23 cellular contexts compared by ENCODE assay signal in genomic region chr7:147535619-147536200, GRCh38.
DNase-seq lines count a peak whose midpoint lies in the region; ATAC-seq and TF ChIP-seq lines count a peak whose summit lies in the region.
"Had no signal": no experiment of that assay in that cellular context is flagged by ENCODE, and none has a peak within 500 bp of the region (broad histone marks: within the 10 kb centered on the region; RNA-seq: fewer than 3 reads in every experiment).

No MANE protein-coding gene starts in this region.

- no peaks in the 10 kb centered on the region for H3K79me2 ChIP-seq in PC-3 (ENCODE audit: low read length)

- H3K9me3 Mint-ChIP-seq in T-helper 2 cell treated with Interferon-gamma antibody and Interleukin-4, amounts not matched to agents 5 μg/mL and 100 μg/mL, for 36 hours = peaks cover 10% of the 10 kb centered on the region

- no peaks in the 10 kb centered on the region for H3F3A ChIP-seq in PC-3 (ENCODE audit: low read length, unreplicated experiment)

- POLR2A ChIA-PET in PC-3 (lab: Charles Lee; ENCODE audit: unreplicated experiment) = no interaction called here

- 0 out of 2 replicates have a peak overlapping the region, but pooled peaks have one; percentile 6 for H3K27ac ChIP-seq in PC-3 (ENCODE audit: low read length)
- H3K27ac ChIP-seq: BLaER1, cardiac muscle cell, VCaP had no signal

- intact Hi-C loops in PC-3 (cut with micrococcal nuclease) = no loop called here

- BruUV-seq in PC-3 (replicated peaks; lab: Mats Ljungman, UMichigan) = no TSS peak

- no peaks in the 10 kb centered on the region for H4K20me1 ChIP-seq in PC-3 (ENCODE audit: low read length)
- H4K20me1 ChIP-seq: BLaER1 had no signal

- TF ChIP-seq CTCF in PC-3 (conservative IDR thresholded peaks at IDR 0.05; ENCODE audit: low read depth, low read length) = no peak
- no peak for TF ChIP-seq CTCF in fibroblast of mammary gland (conservative IDR thresholded peaks at IDR 0.05; ENCODE audit: control insufficient read depth, insufficient read depth, low read depth, low read length)
- no peak for TF ChIP-seq CTCF in retinal pigment epithelial cell (conservative IDR thresholded peaks at IDR 0.05; ENCODE audit: low read depth, low read length)

- no peak overlapping the region for H3K9ac ChIP-seq in PC-3 (ENCODE audit: low read length)
- H3K9ac ChIP-seq: BLaER1 had no signal

- no peaks in the 10 kb centered on the region for H3K27me3 Mint-ChIP-seq in T-helper 2 cell treated with Interferon-gamma antibody and Interleukin-4, amounts not matched to agents 5 μg/mL and 100 μg/mL, for 36 hours (ENCODE audit: low read depth)
- H3K27me3 Mint-ChIP-seq: activated CD4-positive, alpha-beta memory T cell treated with anti-CD3 and anti-CD28 coated beads for 36 hours; activated naive CD4-positive, alpha-beta T cell treated with anti-CD3 and anti-CD28 coated beads, Interleukin-2, amount 50 U/mL, for 24 hours; IgD-negative memory B cell; naive B cell; progenitor cell of endocrine pancreas; stimulated activated naive CD8-positive, alpha-beta T cell treated with anti-CD3 and anti-CD28 coated beads, Interleukin-15, amount 100 ng/mL, for 72 hours had no signal

- no peaks in the 10 kb centered on the region for H3K9me2 ChIP-seq in PC-3 (replicated peaks; ENCODE audit: low read length)

- H3K27me3 ChIP-seq in PC-3 (ENCODE audit: low read length) = no peaks in the 10 kb centered on the region
- H3K27me3 ChIP-seq: BLaER1, cardiac muscle cell had no signal

- no peak overlapping the region for H3K4me2 ChIP-seq in PC-3 (ENCODE audit: low read length)
- H3K4me2 ChIP-seq: BLaER1 had no signal

- no peaks in the 10 kb centered on the region for H3K36me3 Mint-ChIP-seq in T-helper 2 cell treated with Interferon-gamma antibody and Interleukin-4, amounts not matched to agents 5 μg/mL and 100 μg/mL, for 36 hours (ENCODE audit: low read depth)
- H3K36me3 Mint-ChIP-seq: activated CD4-positive, alpha-beta memory T cell treated with anti-CD3 and anti-CD28 coated beads for 36 hours; activated naive CD4-positive, alpha-beta T cell treated with anti-CD3 and anti-CD28 coated beads, Interleukin-2, amount 50 U/mL, for 24 hours; IgD-negative memory B cell; naive B cell had no signal

- peak; percentile 48 for DNase-seq in AG20443 (ENCODE audit: low spot score)
- peak; percentile 47 for DNase-seq in PC-3
- DNase-seq in fibroblast of mammary gland (ENCODE audit: low read depth) = peak; percentile 70
- peak; percentile 49 for DNase-seq in retinal pigment epithelial cell (ENCODE audit: low read depth)
- no peak for DNase-seq in T-helper 2 cell treated with Interferon-gamma antibody and Interleukin-4, amounts not matched to agents 5 μg/mL and 100 μg/mL, for 36 hours (ENCODE audit: low spot score)
- DNase-seq: activated CD4-positive, alpha-beta memory T cell treated with anti-CD3 and anti-CD28 coated beads for 36 hours; activated T-cell treated with anti-CD3 and anti-CD28 coated beads, Interleukin-2, amount 50 U/mL, for 4 hours; DMS 273 treated with DMSO at 0.1 percent for 48 hours; effector CD4-positive, alpha-beta T cell; foreskin melanocyte; naive B cell; NCI-H1048; stimulated activated naive CD8-positive, alpha-beta T cell treated with anti-CD3 and anti-CD28 coated beads, Interleukin-15, amount 100 ng/mL, for 72 hours had no signal

- H3K4me1 Mint-ChIP-seq in T-helper 2 cell treated with Interferon-gamma antibody and Interleukin-4, amounts not matched to agents 5 μg/mL and 100 μg/mL, for 36 hours (ENCODE audit: low read depth) = no peaks in the 10 kb centered on the region
- H3K4me1 Mint-ChIP-seq: activated naive CD4-positive, alpha-beta T cell treated with anti-CD3 and anti-CD28 coated beads, Interleukin-2, amount 50 U/mL, for 24 hours; naive B cell; stimulated activated naive CD8-positive, alpha-beta T cell treated with anti-CD3 and anti-CD28 coated beads, Interleukin-15, amount 100 ng/mL, for 72 hours had no signal

- CTCF ChIA-PET in PC-3 (lab: Charles Lee) = no interaction called here

- no peak overlapping the region for H3K4me3 Mint-ChIP-seq in T-helper 2 cell treated with Interferon-gamma antibody and Interleukin-4, amounts not matched to agents 5 μg/mL and 100 μg/mL, for 36 hours
- H3K4me3 Mint-ChIP-seq: activated CD4-positive, alpha-beta memory T cell treated with anti-CD3 and anti-CD28 coated beads for 36 hours; activated naive CD4-positive, alpha-beta T cell treated with anti-CD3 and anti-CD28 coated beads, Interleukin-2, amount 50 U/mL, for 24 hours; activated T-cell treated with anti-CD3 and anti-CD28 coated beads, Interleukin-2, amount 50 U/mL, for 4 hours; IgD-negative memory B cell; naive B cell; stimulated activated naive CD8-positive, alpha-beta T cell treated with anti-CD3 and anti-CD28 coated beads, Interleukin-15, amount 100 ng/mL, for 72 hours had no signal

- H3K4me3 ChIP-seq in PC-3 (ENCODE audit: low read length) (no peak overlapping the region), fibroblast of mammary gland (ENCODE audit: control insufficient read depth, low read depth, low read length) (no peak overlapping the region), retinal pigment epithelial cell (ENCODE audit: low read length) (no peak overlapping the region)
- H3K4me3 ChIP-seq: BLaER1, cardiac muscle cell had no signal

- ATAC-seq in PC-3 (peak; percentile 84), GM19452 (IDR thresholded peaks at IDR 0.05; ENCODE audit: unreplicated experiment) (no peak), HG02981 (IDR thresholded peaks at IDR 0.05; ENCODE audit: unreplicated experiment) (no peak), HG02840 (IDR thresholded peaks at IDR 0.05; ENCODE audit: low FRiP score, unreplicated experiment) (no peak)
- ATAC-seq: activated T-cell treated with anti-CD3 and anti-CD28 coated beads, Interleukin-2, amount 50 U/mL, for 4 hours; Panc1; stimulated activated naive CD8-positive, alpha-beta T cell treated with anti-CD3 and anti-CD28 coated beads, Interleukin-15, amount 100 ng/mL, for 72 hours had no signal

- 0 out of 2 replicates have a peak overlapping the region, but pooled peaks have one; percentile 4 for H2AFZ ChIP-seq in PC-3 (ENCODE audit: low read length)

- H3K27ac Mint-ChIP-seq in T-helper 2 cell treated with Interferon-gamma antibody and Interleukin-4, amounts not matched to agents 5 μg/mL and 100 μg/mL, for 36 hours = no peak overlapping the region
- H3K27ac Mint-ChIP-seq: activated CD4-positive, alpha-beta memory T cell treated with anti-CD3 and anti-CD28 coated beads for 36 hours; activated naive CD4-positive, alpha-beta T cell treated with anti-CD3 and anti-CD28 coated beads, Interleukin-2, amount 50 U/mL, for 24 hours; IgD-negative memory B cell; naive B cell; progenitor cell of endocrine pancreas; stimulated activated naive CD8-positive, alpha-beta T cell treated with anti-CD3 and anti-CD28 coated beads, Interleukin-15, amount 100 ng/mL, for 72 hours had no signal

- 0 out of 2 replicates have a peak, but pooled peaks cover 3% of the 10 kb centered on the region for H3K4me1 ChIP-seq in PC-3 (ENCODE audit: insufficient read depth, low read length)
- H3K4me1 ChIP-seq: BLaER1 had no signal

- H3K9me3 ChIP-seq in PC-3 (ENCODE audit: low read length) = no peaks in the 10 kb centered on the region
- H3K9me3 ChIP-seq: BLaER1 had no signal

- H3K36me3 ChIP-seq in PC-3 (ENCODE audit: low read depth, low read length) = no peaks in the 10 kb centered on the region
- H3K36me3 ChIP-seq: BLaER1, cardiac muscle cell had no signal
